11 cellular contexts compared by ENCODE assay signal in the genomic region with DNA sequence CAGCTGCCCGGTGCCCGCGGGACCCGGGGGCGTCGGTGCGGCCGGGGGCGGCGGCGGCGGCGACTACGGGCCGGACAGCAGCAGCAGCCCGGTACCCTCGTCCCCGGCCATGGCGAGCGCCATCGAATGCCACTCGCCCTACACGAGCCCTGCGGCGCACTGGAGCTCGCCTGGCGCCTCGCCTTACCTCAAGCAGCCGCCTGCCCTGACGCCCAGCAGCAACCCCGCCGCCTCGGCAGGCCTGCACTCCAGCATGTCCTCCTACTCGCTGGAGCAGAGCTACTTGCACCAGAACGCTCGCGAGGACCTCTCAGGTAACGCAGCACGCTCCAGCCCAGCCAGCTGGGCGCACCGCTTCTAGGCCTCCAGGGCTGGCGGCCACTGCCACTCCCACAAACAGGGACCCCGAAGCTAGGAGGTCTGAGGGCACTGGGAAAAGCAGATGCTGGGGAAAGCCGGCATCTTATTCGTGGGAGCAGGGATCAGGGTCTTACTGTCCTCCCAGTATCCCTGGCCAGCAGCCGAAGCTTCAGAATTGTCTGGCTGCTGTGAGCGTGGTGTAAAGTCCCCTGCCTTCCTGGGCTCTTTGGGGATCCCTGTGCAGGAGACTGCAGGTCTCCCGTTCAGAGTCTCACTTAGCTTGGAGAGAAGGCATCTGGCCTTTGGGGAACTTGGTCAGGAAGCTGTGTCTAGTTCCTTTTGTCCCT. TPM values are rescaled to one million over a fixed set of nuclear protein-coding genes. Genes with fewer than 3 reads are reported as not detected.
DNase-seq lines count a peak whose midpoint lies in the region; ATAC-seq and TF ChIP-seq lines count a peak whose summit lies in the region.
"Had no signal": no experiment of that assay in that cellular context is flagged by ENCODE, and none has a peak within 500 bp of the region (broad histone marks: within the 10 kb centered on the region; RNA-seq: fewer than 3 reads in every experiment).

No MANE protein-coding gene starts in this region.

- WGBS in spleen, 5 donors = 4 to 9% (median 7%) methylated on average over 25 to 48 of the region's 48 CpGs

- TF ChIP-seq POLR2A in spleen (IDR thresholded peaks at IDR 0.05) = no peak

- H3K27me3 ChIP-seq in iPS-15b (ENCODE audit: control insufficient read depth, insufficient read depth, low read length) = peaks cover 91% of the 10 kb centered on the region
- H3K27me3 ChIP-seq in spleen (replicated peaks in 1 of 7) = peaks cover 0 to 100% (median 97%) of the 10 kb centered on the region in 7 donors

- intact Hi-C loops in spleen (cut with DNase I; ENCODE audit: low total_unique reads) = no loop called here

- TF ChIP-seq CTCF in WI38 (IDR thresholded peaks at IDR 0.05; ENCODE audit: low read depth, low read length) (no peak), spleen (IDR thresholded peaks at IDR 0.05 in 8 of 11, conservative IDR thresholded peaks at IDR 0.05 in 3 of 11) (no peak)

- H3K9me3 ChIP-seq in iPS-15b (ENCODE audit: control insufficient read depth, insufficient read depth, low read length) = no peaks in the 10 kb centered on the region
- H3K9me3 ChIP-seq in spleen = no peaks in the 10 kb centered on the region

- DNase-seq in DMS 273 (lab: John Stamatoyannopoulos, UW; ENCODE audit: unreplicated experiment) (peak; percentile 71), DMS 273 treated with DMSO at 0.1 percent for 48 hours (lab: John Stamatoyannopoulos, UW) (no peak), spleen (peak; percentile 69), left lobe of liver (ENCODE audit: low spot score) (no peak), NCI-H774 (lab: John Stamatoyannopoulos, UW) (no peak)
- DNase-seq: activated effector memory CD4-positive, alpha-beta T cell treated with Interleukin-2 at 50 U/mL for 16 hours; PC-9 had no signal

- H3K36me3 ChIP-seq in iPS-15b (ENCODE audit: control insufficient read depth, insufficient read depth, low read length) = no peaks in the 10 kb centered on the region
- H3K36me3 ChIP-seq in spleen = no peaks in the 10 kb centered on the region

- H3K9ac ChIP-seq in iPS-15b (ENCODE audit: low read depth, low read length) = no peak overlapping the region

- peaks cover 3% of the 10 kb centered on the region for H3K4me1 ChIP-seq in iPS-15b (ENCODE audit: control insufficient read depth, insufficient read depth, low read length)
- peaks cover 7 to 56% (median 42%) of the 10 kb centered on the region in 6 donors for H3K4me1 ChIP-seq in spleen

- no peak overlapping the region for H3K27ac ChIP-seq in spleen
- H3K27ac ChIP-seq: 22Rv1, PC-9 had no signal

- ATAC-seq in left lobe of liver (no peak), HG03469 (IDR thresholded peaks at IDR 0.05; ENCODE audit: unreplicated experiment) (no peak)

- H3K4me3 ChIP-seq in WI38 (ENCODE audit: low read depth, low read length) (peak overlapping the region; percentile 97), iPS-15b (ENCODE audit: low read depth, low read length) (peak overlapping the region; percentile 22), spleen (peak overlapping the region in 5 of 8 donors; percentile 27 to 66 (median 38))
- H3K4me3 ChIP-seq: PC-9 had no signal

RNA-seq across cellular contexts. Expression of a gene that starts 1.6 kb away (rescaled TPM):
- total RNA-seq in spleen (not detected), left lobe of liver (not detected)
- not detected for polyA plus RNA-seq in spleen
- total RNA-seq: PC-9 had no signal

Comparison
In these comparisons a context has a peak if more than half of its experiments do, and no peak if none do; other contexts are left out.
1. DNase-seq: peak in DMS 273 (single experiment) and spleen (single experiment); none in DMS 273 treated with DMSO at 0.1 percent for 48 hours (single experiment), left lobe of liver (single experiment) and NCI-H774 (single experiment).
2. H3K4me3 ChIP-seq: peak in every context shown above with its lines; median percentile 97 in WI38; 38 in spleen; 22 in iPS-15b.